In genomic region chr17:44899074-44899782, GRCh38 we compare ENCODE assay signal across 8 cellular contexts. TPM values are rescaled to one million over a fixed set of nuclear protein-coding genes. Genes with fewer than 3 reads are reported as not detected.
DNase-seq lines count a peak whose midpoint lies in the region; ATAC-seq and TF ChIP-seq lines count a peak whose summit lies in the region.

Gene EFTUD2 (minus strand): TSS chr17:44899445. CDS start chr17:44894521, 4,924 bp downstream.

- CTCF ChIA-PET in Caco-2 (lab: Charles Lee): interaction anchor here (0.6 to 1.9 kb wide), 7 partner anchors 10 to 124 kb away, joined by 3 to 11 read pairs (median 5); no protein-coding TSS in a partner anchor
- CTCF ChIA-PET in PC-3 (lab: Charles Lee): interaction anchor here (0.5 to 1.1 kb wide), 2 partner anchors 14 to 21 kb away, joined by 4 to 5 read pairs; no protein-coding TSS in a partner anchor

- peak within 1 kb of the TSS; percentile 60 for H3K4me3 ChIP-seq in Caco-2 (ENCODE audit: low read depth, low read length)
- H3K4me3 ChIP-seq in Jurkat, Clone E6-1 (ENCODE audit: low read length): peak within 1 kb of the TSS; percentile 83
- H3K4me3 ChIP-seq in PC-3 (ENCODE audit: low read length): peak within 1 kb of the TSS; percentile 84
- H3K4me3 ChIP-seq in epithelial cell of proximal tubule (ENCODE audit: low read depth, low read length): peak within 1 kb of the TSS; percentile 79

- no peaks in the 10 kb centered on the region for H3K27me3 Mint-ChIP-seq in Caco-2 (ENCODE audit: insufficient read depth, unreplicated experiment)

- H3K27me3 ChIP-seq in Caco-2 (replicated peaks; ENCODE audit: control insufficient read depth, insufficient read depth, low read length) (no peaks in the 10 kb centered on the region), PC-3 (ENCODE audit: low read length) (no peaks in the 10 kb centered on the region)

- TF ChIP-seq CTCF in Caco-2 (IDR thresholded peaks at IDR 0.05; ENCODE audit: insufficient read depth in 1 of 2, low read depth in 1 of 2, low read length in 1 of 2, severe bottlenecking in 1 of 2, unreplicated experiment in 1 of 2) (no peak), PC-3 (conservative IDR thresholded peaks at IDR 0.05; ENCODE audit: low read depth, low read length) (no peak), epithelial cell of proximal tubule (conservative IDR thresholded peaks at IDR 0.05; ENCODE audit: low read depth, low read length) (no peak)

- H3K9ac ChIP-seq in PC-3 (ENCODE audit: low read length): peak within 1 kb of the TSS; percentile 87

- H3K36me3 ChIP-seq in Caco-2 (ENCODE audit: control insufficient read depth, insufficient read depth, low read length): no peaks in the 10 kb centered on the region; the same call in 1 of the 2 replicates
- H3K36me3 ChIP-seq in PC-3 (ENCODE audit: low read depth, low read length): peaks cover 13% of the 10 kb centered on the region

- H3K27ac ChIP-seq in PC-3 (ENCODE audit: low read length): peak within 1 kb of the TSS; percentile 87

- H3K79me2 ChIP-seq in PC-3 (ENCODE audit: low read length): peaks cover 50% of the 10 kb centered on the region

- H3F3A ChIP-seq in PC-3 (ENCODE audit: low read length, unreplicated experiment): peaks cover 4% of the 10 kb centered on the region

- peak within 1 kb of the TSS; percentile 100 for H3K27ac Mint-ChIP-seq in Caco-2 (ENCODE audit: unreplicated experiment)

- DNase-seq in Caco-2: peak; percentile 93 to 94
- peak; percentile 85 for DNase-seq in Jurkat, Clone E6-1 (ENCODE audit: low read depth, low spot score)
- peak; percentile 90 for DNase-seq in PC-3
- DNase-seq in activated T-cell treated with anti-CD3 and anti-CD28 coated beads for 48 hours (ENCODE audit: low read depth): peak; percentile 90
- DNase-seq in epithelial cell of proximal tubule (ENCODE audit: low read depth): peak; percentile 41
- peak; percentile 92 for DNase-seq in mucosa of gallbladder (ENCODE audit: low spot score)
- peak; percentile 84 to 89 for DNase-seq in stimulated activated CD8-positive, alpha-beta memory T cell treated with anti-CD3 and anti-CD28 coated beads, Interleukin-4, amount 100 ng/mL, for 4 hours (ENCODE audit: low read depth in 2 of 2, low spot score in 1 of 2)

- H4K20me1 ChIP-seq in PC-3 (ENCODE audit: low read length): peaks cover 14% of the 10 kb centered on the region; the same call in 1 of the 2 replicates

- H3K9me3 ChIP-seq in Caco-2: no peaks in the 10 kb centered on the region
- no peaks in the 10 kb centered on the region for H3K9me3 ChIP-seq in PC-3 (ENCODE audit: low read length)

- BruUV-seq in Caco-2 (replicated peaks; lab: Mats Ljungman, UMichigan) (no TSS peak), PC-3 (replicated peaks; lab: Mats Ljungman, UMichigan) (no TSS peak)

- H3K4me1 ChIP-seq in Caco-2 (no peaks in the 10 kb centered on the region), PC-3 (ENCODE audit: insufficient read depth, low read length) (peaks cover 30% of the 10 kb centered on the region)

- H2AFZ ChIP-seq in PC-3 (ENCODE audit: low read length): peak within 1 kb of the TSS; percentile 76

- no peaks in the 10 kb centered on the region for H3K9me2 ChIP-seq in PC-3 (replicated peaks; ENCODE audit: low read length)

- H3K9me3 Mint-ChIP-seq in Caco-2 (ENCODE audit: unreplicated experiment): no peaks in the 10 kb centered on the region

- POLR2A ChIA-PET in Caco-2 (lab: Charles Lee) (interaction anchor here (0.5 to 1.2 kb wide), 10 partner anchors 12 to 758 kb away, joined by 3 to 7 read pairs (median 3); partner anchors contain the start of genes DCAKD, HEXIM1 and KIF18B), PC-3 (lab: Charles Lee; ENCODE audit: unreplicated experiment) (interaction anchor here (0.5 to 0.7 kb wide), 2 partner anchors 43 to 187 kb away, joined by 3 read pairs; no protein-coding TSS in a partner anchor)

- peak within 1 kb of the TSS; percentile 89 for H3K4me2 ChIP-seq in PC-3 (ENCODE audit: low read length)

- peak within 1 kb of the TSS; percentile 77 for H3K4me3 Mint-ChIP-seq in Caco-2 (ENCODE audit: unreplicated experiment)

- intact Hi-C loops in Caco-2 (cut with micrococcal nuclease; ENCODE audit: unreplicated experiment): loop anchor here (2.0 kb wide), 1 partner anchor 48 kb away; the partner anchor contains the start of gene KIF18B
- intact Hi-C loops in PC-3 (cut with micrococcal nuclease): no loop called here

- ATAC-seq in GM21528 (IDR thresholded peaks at IDR 0.05; ENCODE audit: low FRiP score, unreplicated experiment): peak; percentile 83
- ATAC-seq in PC-3: peak; percentile 65

- peaks cover 29% of the 10 kb centered on the region for H3K36me3 Mint-ChIP-seq in Caco-2 (ENCODE audit: insufficient read depth, unreplicated experiment)

- peaks cover 7% of the 10 kb centered on the region for H3K4me1 Mint-ChIP-seq in Caco-2 (ENCODE audit: low read depth, unreplicated experiment)

RNA-seq across cellular contexts. Expression of gene EFTUD2, which starts in this region (rescaled TPM):
- total RNA-seq in Caco-2 (2022) (175 and 186 TPM in 2 replicates), PC-3 (2014; rRNA removed) (227 and 292 TPM in 2 replicates), epithelial cell of proximal tubule (78.1 and 129 TPM in 2 replicates), mucosa of gallbladder (72.8 TPM)
- polyA plus RNA-seq in Jurkat, Clone E6-1 (2012; ENCODE audit: insufficient read depth, insufficient read length): 155 TPM

Comparison
In these comparisons a context has a peak if more than half of its experiments do, and no peak if none do; other contexts are left out.
1. Peak in every context shown above with its lines: DNase-seq, ATAC-seq, H3K4me3 ChIP-seq and H3K27ac ChIP-seq.
2. DNase-seq: peak in every context shown above with its lines; median percentile 94 in Caco-2; 92 in mucosa of gallbladder; 90 in PC-3; 90 in activated T-cell treated with anti-CD3 and anti-CD28 coated beads for 48 hours; 86 in stimulated activated CD8-positive, alpha-beta memory T cell treated with anti-CD3 and anti-CD28 coated beads, Interleukin-4, amount 100 ng/mL, for 4 hours; 85 in Jurkat, Clone E6-1; 41 in epithelial cell of proximal tubule.